In the genomic region with DNA sequence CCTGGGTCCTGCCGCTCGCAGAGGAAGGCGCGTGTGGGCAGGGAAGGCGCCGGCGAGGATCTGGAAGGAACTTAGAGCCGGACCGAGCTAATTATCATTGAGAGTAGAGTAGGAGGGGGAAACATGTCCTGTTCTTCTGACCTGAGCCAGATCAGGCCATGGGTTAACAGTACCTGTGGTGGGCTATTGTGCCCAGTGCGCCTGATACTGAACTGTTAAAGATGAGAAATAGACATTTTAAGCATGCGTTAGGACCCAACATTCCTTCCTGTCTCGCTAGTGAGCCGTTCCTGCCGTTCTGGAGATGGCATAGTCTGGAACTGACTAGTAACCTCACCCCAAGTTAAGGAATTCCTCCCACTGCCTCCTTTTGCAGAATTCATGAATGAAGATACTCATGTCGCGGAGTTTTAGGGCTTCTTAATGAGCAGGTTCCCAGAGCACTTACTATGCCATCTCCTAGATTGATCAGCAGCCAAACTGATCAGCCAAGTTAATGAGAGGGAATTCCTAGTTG, we compare ENCODE assay signal across 8 cellular contexts. TPM values are rescaled to one million over a fixed set of nuclear protein-coding genes. Genes with fewer than 3 reads are reported as not detected.
A peak's percentile ranks its signal among the peaks of the same experiment; 100 is the strongest.
DNase-seq lines count a peak whose midpoint lies in the region; ATAC-seq and TF ChIP-seq lines count a peak whose summit lies in the region.

No MANE protein-coding gene starts in this region.

- H3K4me1 ChIP-seq in CD8-positive, alpha-beta T cell (ENCODE audit: insufficient read depth, low read length) = peaks cover 30% of the 10 kb centered on the region
- H3K4me1 ChIP-seq in HCT116 (ENCODE audit: control insufficient read depth in 1 of 2, insufficient read depth in 2 of 2, low read length in 2 of 2) (peaks cover 3 to 14% of the 10 kb centered on the region in 2 experiments; a peak in 3 of 4 replicates), foreskin keratinocyte (peaks cover 11% of the 10 kb centered on the region), sigmoid colon (peaks cover 0 to 31% (median 14%) of the 10 kb centered on the region in 4 donors)

- H3K79me2 ChIP-seq in HCT116 (ENCODE audit: insufficient read depth, low read length) = peaks cover 30% of the 10 kb centered on the region

- RAD21 ChIA-PET in HCT116 (lab: Charles Lee; ENCODE audit: low non-redundant PET in 1 of 2, low total read pairs in 2 of 2, uncharacterized antibody in 2 of 2, unreplicated experiment in 2 of 2) = no interaction called here

- intact Hi-C loops in CD8-positive, alpha-beta T cell (cut with DNase I, micrococcal nuclease) = loop anchor here (2.0 to 10.0 kb wide), 7 partner anchors 172 to 1410 kb away; partner anchors contain the start of genes ATP5PB (in 1 of the 2), KCNC4 (in 1 of the 2), LAMTOR5 (in 1 of the 2) and PSMA5 (in 1 of the 2)
- intact Hi-C loops in HCT116 (cut with micrococcal nuclease) (no loop called here), sigmoid colon (cut with DNase I) (loop anchor here (2.0 to 10.0 kb wide), 2 partner anchors 50 to 1410 kb away; partner anchors contain the start of genes AHCYL1, ATP5PB and WDR77), posterior vena cava (cut with DNase I) (no loop called here)

- no peak for TF ChIP-seq POLR2A in HCT116 (IDR thresholded peaks at IDR 0.05; ENCODE audit: borderline replicate concordance, extremely low read depth, insufficient read depth, insufficient read length)
- no peak for TF ChIP-seq POLR2A in sigmoid colon (IDR thresholded peaks at IDR 0.05)

- peaks cover 45% of the 10 kb centered on the region for H3K36me3 Mint-ChIP-seq in CD8-positive, alpha-beta T cell
- peaks cover 14% of the 10 kb centered on the region for H3K36me3 Mint-ChIP-seq in T-cell

- H3K9me3 ChIP-seq in CD8-positive, alpha-beta T cell (ENCODE audit: low read length) = no peaks in the 10 kb centered on the region
- H3K9me3 ChIP-seq in HCT116 (ENCODE audit: control insufficient read depth in 1 of 2, insufficient read depth in 1 of 2, low read depth in 1 of 2, low read length in 2 of 2) (no peaks in the 10 kb centered on the region), sigmoid colon (no peaks in the 10 kb centered on the region)

- H3K9ac ChIP-seq in HCT116 (ENCODE audit: low read length) = peak overlapping the region; percentile 91

- peak overlapping the region; percentile 88 for H3K27ac Mint-ChIP-seq in CD8-positive, alpha-beta T cell
- H3K27ac Mint-ChIP-seq in T-cell = peak overlapping the region; percentile 41 to 66

- H3K36me3 ChIP-seq in CD8-positive, alpha-beta T cell (ENCODE audit: insufficient read depth, low read length) = peaks cover 19% of the 10 kb centered on the region
- peaks cover 15 to 19% of the 10 kb centered on the region in 2 experiments; a peak in 3 of 4 replicates for H3K36me3 ChIP-seq in HCT116 (ENCODE audit: control insufficient read depth in 1 of 2, insufficient read depth in 2 of 2, low read length in 2 of 2)
- peaks cover 7 to 40% (median 21%) of the 10 kb centered on the region in 4 donors for H3K36me3 ChIP-seq in sigmoid colon

- no peak for TF ChIP-seq EP300 in sigmoid colon (IDR thresholded peaks at IDR 0.05)

- peak overlapping the region; percentile 89 for H3K4me3 ChIP-seq in CD8-positive, alpha-beta T cell (ENCODE audit: low read depth, low read length)
- peak overlapping the region; percentile 88 to 89 for H3K4me3 ChIP-seq in HCT116 (replicated peaks in 1 of 2; ENCODE audit: low read depth in 1 of 2, low read length in 2 of 2)
- H3K4me3 ChIP-seq in sigmoid colon = peak overlapping the region; percentile 89 to 98 (median 94)

- H4K20me1 ChIP-seq in HCT116 (ENCODE audit: insufficient read depth) = no peaks in the 10 kb centered on the region

- no peaks in the 10 kb centered on the region for H3K9me2 ChIP-seq in HCT116 (ENCODE audit: insufficient read depth)

- no peak for TF ChIP-seq CTCF in CD8-positive, alpha-beta T cell (IDR thresholded peaks at IDR 0.05)
- TF ChIP-seq CTCF in HCT116 (IDR thresholded peaks at IDR 0.05 in 2 of 3, conservative IDR thresholded peaks at IDR 0.05 in 1 of 3; ENCODE audit: borderline replicate concordance in 1 of 3, insufficient read depth in 1 of 3, low read depth in 2 of 3, low read length in 2 of 3) = no peak
- no peak for TF ChIP-seq CTCF in foreskin keratinocyte (conservative IDR thresholded peaks at IDR 0.05)
- TF ChIP-seq CTCF in sigmoid colon (IDR thresholded peaks at IDR 0.05) = no peak

- H3K27ac ChIP-seq in CD8-positive, alpha-beta T cell (ENCODE audit: low read depth, low read length) = peak overlapping the region; percentile 84
- H3K27ac ChIP-seq in HCT116 (ENCODE audit: low read depth, low read length) (peak overlapping the region; percentile 71), foreskin keratinocyte (peak overlapping the region; percentile 58), sigmoid colon (peak overlapping the region; percentile 92 to 95 (median 92))

- ATAC-seq in CD8-positive, alpha-beta T cell = no peak
- peak; percentile 46 for ATAC-seq in HCT116
- no peak for ATAC-seq in T-cell (replicated peaks in 1 of 4)
- peak; percentile 59 for ATAC-seq in foreskin keratinocyte

- BruUV-seq in HCT116 (replicated peaks; lab: Mats Ljungman, UMichigan) = no TSS peak

- H2AFZ ChIP-seq in HCT116 (ENCODE audit: low read depth, low read length, poor library complexity, severe bottlenecking) = no peak overlapping the region

- CTCF ChIA-PET in CD8-positive, alpha-beta T cell (lab: Charles Lee) = interaction anchor here (0.9 to 6.5 kb wide), 4 partner anchors 18 to 258 kb away, joined by 3 to 46 read pairs (median 6); partner anchors contain the start of gene AHCYL1
- CTCF ChIA-PET in HCT116 (lab: Charles Lee) (interaction anchor here (0.8 to 1.4 kb wide), 6 partner anchors 19 to 461 kb away, joined by 3 to 7 read pairs (median 6); partner anchors contain the start of gene AHCYL1), T-cell (lab: Charles Lee) (interaction anchor here in 1 of 2 donors (0.9 to 1.9 kb wide), 4 partner anchors 25 to 425 kb away, joined by 3 to 13 read pairs (median 4); partner anchors contain the start of gene AHCYL1)

- DNase-seq in CD8-positive, alpha-beta T cell = no peak
- DNase-seq in HCT116 (ENCODE audit: low read depth, low spot score) (no peak), T-cell (no peak), foreskin keratinocyte (peak in 1 of 2 donors; percentile 62), sigmoid colon (no peak), NCI-H82 (lab: John Stamatoyannopoulos, UW) (no peak), posterior vena cava (ENCODE audit: low spot score) (no peak), middle frontal gyrus (ENCODE audit: extremely low spot score, low spot score) (no peak)

- no peaks in the 10 kb centered on the region for H3K9me3 Mint-ChIP-seq in CD8-positive, alpha-beta T cell
- H3K9me3 Mint-ChIP-seq in T-cell = no peaks in the 10 kb centered on the region

- no peak for TF ChIP-seq RAD21 in HCT116 (IDR thresholded peaks at IDR 0.05; ENCODE audit: low read depth)

- 6 to 9% methylated on average over 16 of the region's 16 CpGs for WGBS in sigmoid colon, 2 donors

- H3K27me3 ChIP-seq in CD8-positive, alpha-beta T cell (ENCODE audit: insufficient read depth, low read length) = no peaks in the 10 kb centered on the region
- H3K27me3 ChIP-seq in HCT116 (ENCODE audit: insufficient read depth, low read length) = no peaks in the 10 kb centered on the region
- H3K27me3 ChIP-seq in foreskin keratinocyte = no peaks in the 10 kb centered on the region
- H3K27me3 ChIP-seq in sigmoid colon = no peaks in the 10 kb centered on the region

- POLR2A ChIA-PET in CD8-positive, alpha-beta T cell (lab: Charles Lee) = interaction anchor here (1.2 to 2.2 kb wide), 7 partner anchors 12 to 487 kb away, joined by 3 to 15 read pairs (median 6); partner anchors contain the start of genes AHCYL1, AMPD2, GNAI3 and RBM15
- POLR2A ChIA-PET in HCT116 (lab: Charles Lee) = interaction anchor here (1.0 to 1.6 kb wide), 3 partner anchors 10 to 51 kb away, joined by 3 to 4 read pairs (median 3); partner anchors contain the start of gene AHCYL1
- POLR2A ChIA-PET in T-cell (lab: Charles Lee) = interaction anchor here in 1 of 2 donors (1.2 kb wide), 1 partner anchor 10 kb away, joined by 15 read pairs; no protein-coding TSS in a partner anchor

- no peaks in the 10 kb centered on the region for H3K27me3 Mint-ChIP-seq in CD8-positive, alpha-beta T cell (ENCODE audit: low read depth)
- no peaks in the 10 kb centered on the region for H3K27me3 Mint-ChIP-seq in T-cell

- peak overlapping the region; percentile 77 for H3K4me2 ChIP-seq in HCT116 (ENCODE audit: low read length)

- peaks cover 51% of the 10 kb centered on the region for H3K4me1 Mint-ChIP-seq in CD8-positive, alpha-beta T cell (ENCODE audit: low read depth)
- H3K4me1 Mint-ChIP-seq in T-cell = peaks cover 46 to 63% (median 52%) of the 10 kb centered on the region in 3 donors

- H3K4me3 Mint-ChIP-seq in CD8-positive, alpha-beta T cell = peak overlapping the region; percentile 98
- H3K4me3 Mint-ChIP-seq in T-cell = peak overlapping the region; percentile 84 to 89 (median 84)

TF ChIP-seq in HCT116, 20 proteins besides CTCF, POLR2A, EP300 and RAD21 (continues in another document):
- TF ChIP-seq EGR1 (IDR thresholded peaks at IDR 0.05; ENCODE audit: low read depth) = no peak

RNA-seq across cellular contexts. Expression of gene STRIP1, which starts 0.9 kb away (rescaled TPM):
- 100 to 1,000 TPM in 1 of 2 experiments, 10 to 100 TPM in 1; 94.6 to 109 TPM for total RNA-seq in CD8-positive, alpha-beta T cell
- total RNA-seq in HCT116 (2021; ENCODE audit: unreplicated experiment) (33.5 TPM), T-cell (10 to 100 TPM; 70.6 to 87.2 (median 73.3) TPM), foreskin keratinocyte (28.4 and 29.3 TPM in 2 replicates), sigmoid colon (10 to 100 TPM; 32.8 to 47.8 (median 36.1) TPM), posterior vena cava (10 to 100 TPM; 27.2 to 29.8 TPM)
- polyA plus RNA-seq in HCT116 (2012) = 17.6 and 17.7 TPM in 2 replicates
- polyA plus RNA-seq in foreskin keratinocyte (11.8 and 12.9 TPM in 2 replicates), sigmoid colon (10 to 100 TPM in 1 of 3 donors, 1 to 10 TPM in 2; 7.9 to 24.8 (median 9.6) TPM)

RNA-seq across cellular contexts. Expression of gene ALX3, which starts 35.2 kb away (rescaled TPM):
- total RNA-seq in CD8-positive, alpha-beta T cell = not detected
- total RNA-seq in HCT116 (2021; ENCODE audit: unreplicated experiment) (not detected), T-cell (not detected), foreskin keratinocyte (not detected in 2 replicates), sigmoid colon (not detected), posterior vena cava (not detected)
- polyA plus RNA-seq in HCT116 (2012) = not detected in 2 replicates
- polyA plus RNA-seq in foreskin keratinocyte (not detected in 2 replicates), sigmoid colon (under 1 TPM in 1 of 3 donors, not detected in 2; 0.13 TPM)

RNA-seq across cellular contexts. Expression of gene AHCYL1, which starts 50.7 kb away (rescaled TPM):
- total RNA-seq in CD8-positive, alpha-beta T cell = 1 to 10 TPM; 5.3 to 5.5 TPM
- total RNA-seq in HCT116 (2021; ENCODE audit: unreplicated experiment) (92.0 TPM), T-cell (10 to 100 TPM; 23.0 to 41.6 (median 38.9) TPM), foreskin keratinocyte (42.6 and 45.5 TPM in 2 replicates), sigmoid colon (10 to 100 TPM; 58.2 to 76.7 (median 73.4) TPM), posterior vena cava (10 to 100 TPM; 64.9 to 67.3 TPM)
- 95.4 and 99.7 TPM in 2 replicates for polyA plus RNA-seq in HCT116 (2012)
- polyA plus RNA-seq in foreskin keratinocyte (22.1 and 25.2 TPM in 2 replicates), sigmoid colon (10 to 100 TPM; 42.6 to 57.3 (median 49.1) TPM)

Comparison
In these comparisons a context has a peak if more than half of its experiments do, and no peak if none do; other contexts are left out.
1. ATAC-seq: peak in HCT116 (single experiment) and foreskin keratinocyte (single experiment); none in CD8-positive, alpha-beta T cell (single experiment) and T-cell (0 of 4).
2. intact Hi-C loops: an anchor here in CD8-positive, alpha-beta T cell (2.0 to 10.0 kb wide) and sigmoid colon (2.0 to 10.0 kb wide); none called in HCT116 and posterior vena cava.
3. Peak in every context shown above with its lines, with median percentiles within 50 percentile points of each other: H3K27ac ChIP-seq and H3K4me3 ChIP-seq.